8 cellular contexts compared by ENCODE assay signal in genomic region chr1:207997486-207998268, GRCh38.
DNase-seq lines count a peak whose midpoint lies in the region; ATAC-seq, FAIRE-seq and TF ChIP-seq lines count a peak whose summit lies in the region.

No MANE protein-coding gene starts in this region.

- in situ Hi-C loops in GM13976 (cut with MboI; ENCODE audit: low sequenced_read_pairs, unreplicated experiment) = no loop called here

- peak; percentile 87 to 97; a peak in 5 of 6 replicates for ATAC-seq in A549
- peak; percentile 80 for ATAC-seq in foreskin keratinocyte
- peak; percentile 81 to 91 for ATAC-seq in upper lobe of left lung (ENCODE audit: low FRiP score in 2 of 2)

- no peak for TF ChIP-seq EP300 in A549 (IDR thresholded peaks at IDR 0.05)
- no peak for TF ChIP-seq EP300 in upper lobe of left lung (IDR thresholded peaks at IDR 0.05)

- CTCF ChIA-PET in A549 (lab: Yijun Ruan, JAX) = interaction anchor here (0.6 to 3.9 kb wide), 20 partner anchors 9 to 254 kb away, joined by 3 to 32 read pairs (median 5); partner anchors contain the start of gene PLXNA2

- H3K27me3 Mint-ChIP-seq in activated T-helper 1 cell treated with anti-CD3 and anti-CD28 coated beads, Interleukin-12 subunit alpha, Interleukin-12 subunit beta, Interleukin-2, Interleukin-4 antibody, amounts not matched to agents 30 ng/mL and 10 ng/mL and 1 ng/mL, durations not matched to agents 14 hours and 24 hours and 36 hours (ENCODE audit: insufficient read depth) = peaks cover 15% of the 10 kb centered on the region

- no peaks in the 10 kb centered on the region for H3K4me1 Mint-ChIP-seq in activated T-helper 1 cell treated with anti-CD3 and anti-CD28 coated beads, Interleukin-12 subunit alpha, Interleukin-12 subunit beta, Interleukin-2, Interleukin-4 antibody, amounts not matched to agents 30 ng/mL and 10 ng/mL and 1 ng/mL, durations not matched to agents 14 hours and 24 hours and 36 hours (ENCODE audit: low read depth)

- peak; percentile 74 for FAIRE-seq in A549 (lab: Jason Lieb, UNC)

- no peaks in the 10 kb centered on the region for H3K36me3 Mint-ChIP-seq in activated T-helper 1 cell treated with anti-CD3 and anti-CD28 coated beads, Interleukin-12 subunit alpha, Interleukin-12 subunit beta, Interleukin-2, Interleukin-4 antibody, amounts not matched to agents 30 ng/mL and 10 ng/mL and 1 ng/mL, durations not matched to agents 14 hours and 24 hours and 36 hours (ENCODE audit: low read depth)

- H3K4me1 ChIP-seq in A549 (no peaks in the 10 kb centered on the region), foreskin keratinocyte (no peaks in the 10 kb centered on the region), upper lobe of left lung (peaks cover 0 to 4% (median 1%) of the 10 kb centered on the region in 4 donors)

- intact Hi-C loops in activated T-helper 1 cell treated with anti-CD3 and anti-CD28 coated beads, Interleukin-12 subunit alpha, Interleukin-12 subunit beta, Interleukin-2, Interleukin-4 antibody, amounts not matched to agents 30 ng/mL and 10 ng/mL and 1 ng/mL, durations not matched to agents 14 hours and 24 hours and 36 hours (cut with micrococcal nuclease) = loop anchor here (1.0 kb wide), 1 partner anchor 112 kb away; no protein-coding TSS in a partner anchor

- no peaks in the 10 kb centered on the region for H3K36me3 ChIP-seq in upper lobe of left lung

- no peaks in the 10 kb centered on the region for H3K9me3 Mint-ChIP-seq in activated T-helper 1 cell treated with anti-CD3 and anti-CD28 coated beads, Interleukin-12 subunit alpha, Interleukin-12 subunit beta, Interleukin-2, Interleukin-4 antibody, amounts not matched to agents 30 ng/mL and 10 ng/mL and 1 ng/mL, durations not matched to agents 14 hours and 24 hours and 36 hours

- DNase-seq in A549 (ENCODE audit: low read depth in 1 of 2, low spot score in 1 of 2) (peak; percentile 69 to 81), GM13976 (ENCODE audit: low spot score) (peak; percentile 70), HS-5 (ENCODE audit: low read depth) (peak; percentile 20), OCI-M1 (lab: John Stamatoyannopoulos, UW) (peak; percentile 72), foreskin keratinocyte (peak in 1 of 2 donors; percentile 50), occipital lobe (lab: John Stamatoyannopoulos, UW) (peak; percentile 33), upper lobe of left lung (peak in 1 of 2 donors; percentile 79)
- DNase-seq in activated T-helper 1 cell treated with anti-CD3 and anti-CD28 coated beads, Interleukin-12 subunit alpha, Interleukin-12 subunit beta, Interleukin-2, Interleukin-4 antibody, amounts not matched to agents 30 ng/mL and 10 ng/mL and 1 ng/mL, durations not matched to agents 14 hours and 24 hours and 36 hours (ENCODE audit: low spot score) = peak; percentile 8

- no peak overlapping the region for H3K27ac Mint-ChIP-seq in activated T-helper 1 cell treated with anti-CD3 and anti-CD28 coated beads, Interleukin-12 subunit alpha, Interleukin-12 subunit beta, Interleukin-2, Interleukin-4 antibody, amounts not matched to agents 30 ng/mL and 10 ng/mL and 1 ng/mL, durations not matched to agents 14 hours and 24 hours and 36 hours

- H3K9me3 ChIP-seq in A549 (0 out of 3 replicates have a peak, but pooled peaks cover 4% of the 10 kb centered on the region), upper lobe of left lung (no peaks in the 10 kb centered on the region)

- POLR2A ChIA-PET in A549 (lab: Yijun Ruan, JAX) = no interaction called here

- no peak for TF ChIP-seq POLR2A in A549 (IDR thresholded peaks at IDR 0.05; ENCODE audit: low read length)
- TF ChIP-seq POLR2A in upper lobe of left lung (IDR thresholded peaks at IDR 0.05) = no peak

- no peak overlapping the region for H3K27ac ChIP-seq in A549
- no peak overlapping the region for H3K27ac ChIP-seq in foreskin keratinocyte
- no peak overlapping the region for H3K27ac ChIP-seq in upper lobe of left lung

- no peak overlapping the region for H3K4me2 ChIP-seq in A549

- no peak overlapping the region for H3K4me3 Mint-ChIP-seq in activated T-helper 1 cell treated with anti-CD3 and anti-CD28 coated beads, Interleukin-12 subunit alpha, Interleukin-12 subunit beta, Interleukin-2, Interleukin-4 antibody, amounts not matched to agents 30 ng/mL and 10 ng/mL and 1 ng/mL, durations not matched to agents 14 hours and 24 hours and 36 hours

- H3K27me3 ChIP-seq in foreskin keratinocyte (peaks cover 29% of the 10 kb centered on the region), upper lobe of left lung (no peaks in the 10 kb centered on the region)

- WGBS in A549 (ENCODE audit: missing lambda C conversion rate) = 25% methylated on average over 9 of the region's 9 CpGs
- 35 to 45% methylated on average over 8 to 9 of the region's 9 CpGs for WGBS in upper lobe of left lung, 2 donors

- peak in 1 of 2 experiments; percentile 31; a peak in 3 of 5 replicates for TF ChIP-seq RAD21 in A549 (conservative IDR thresholded peaks at IDR 0.05 in 1 of 2, IDR thresholded peaks at IDR 0.05 in 1 of 2)

- H3K4me3 ChIP-seq in A549 = no peak overlapping the region
- no peak overlapping the region for H3K4me3 ChIP-seq in upper lobe of left lung

- TF ChIP-seq CTCF in A549 (IDR thresholded peaks at IDR 0.05) (peak; percentile 73), GM13976 (IDR thresholded peaks at IDR 0.05; ENCODE audit: borderline replicate concordance, control extremely low read depth, extremely low read depth, insufficient read depth, missing control alignments) (peak; percentile 78), foreskin keratinocyte (conservative IDR thresholded peaks at IDR 0.05) (peak; percentile 84), upper lobe of left lung (IDR thresholded peaks at IDR 0.05) (peak; percentile 62 to 85 (median 76))

TF ChIP-seq in A549, 52 proteins besides CTCF, POLR2A, EP300 and RAD21:
- no peak for TF ChIP-seq BCL3 (IDR thresholded peaks at IDR 0.05)
- TF ChIP-seq POLR2AphosphoS2 (conservative IDR thresholded peaks at IDR 0.05; ENCODE audit: low read length) = no peak
- TF ChIP-seq MAX (IDR thresholded peaks at IDR 0.05) = peak; percentile 44; the same call in 1 of the 2 replicates
- TF ChIP-seq RARB (CRISPR knock-in tag; IDR thresholded peaks at IDR 0.05) = no peak
- peak; percentile 54; the same call in 2 of the 3 replicates for TF ChIP-seq SMC3 (IDR thresholded peaks at IDR 0.05)
- no peak for TF ChIP-seq ZFP36 (IDR thresholded peaks at IDR 0.05; ENCODE audit: borderline replicate concordance, partially characterized antibody)
TF ChIP-seq in A549: peak in this region for 2.
